Comparison of ENCODE assay signal across 26 cellular contexts in genomic region chr13:44063881-44064280, GRCh38.
"Had no signal": no experiment of that assay in that cellular context is flagged by ENCODE, and none has a peak within 500 bp of the region (broad histone marks: within the 10 kb centered on the region; RNA-seq: fewer than 3 reads in every experiment).

No MANE protein-coding gene starts in this region.

- H3K4me3 Mint-ChIP-seq: effector memory CD8-positive, alpha-beta T cell; mesothelial cell of epicardium; naive B cell; natural killer cell treated with Interleukin-12 subunit alpha and Interleukin-12 subunit beta and Interleukin-15 and Interleukin-18, amount 100 ng/mL, for 72 hours; neural crest cell; stimulated activated naive CD8-positive, alpha-beta T cell treated with anti-CD3 and anti-CD28 coated beads, Interleukin-15, amount 100 ng/mL, for 72 hours had no signal

- H3K4me3 ChIP-seq: coronary artery, gastrocnemius medialis, lung, mucosa of descending colon, pancreas, right lobe of liver, suprapubic skin, transverse colon, vagina had no signal

- H3K27ac Mint-ChIP-seq: effector memory CD8-positive, alpha-beta T cell; mesothelial cell of epicardium; naive B cell; natural killer cell treated with Interleukin-12 subunit alpha and Interleukin-12 subunit beta and Interleukin-15 and Interleukin-18, amount 100 ng/mL, for 72 hours; stimulated activated naive CD8-positive, alpha-beta T cell treated with anti-CD3 and anti-CD28 coated beads, Interleukin-15, amount 100 ng/mL, for 72 hours had no signal

- H3K9me3 Mint-ChIP-seq: effector memory CD8-positive, alpha-beta T cell; natural killer cell treated with Interleukin-12 subunit alpha and Interleukin-12 subunit beta and Interleukin-15 and Interleukin-18, amount 100 ng/mL, for 72 hours had no signal

- H3K36me3 ChIP-seq: gastrocnemius medialis, neutrophil, pancreas, right lobe of liver, suprapubic skin, transverse colon, vagina had no signal

- H3K27ac ChIP-seq: coronary artery, gastrocnemius medialis, neutrophil, pancreas, right lobe of liver, suprapubic skin, transverse colon, vagina had no signal

- DNase-seq: dermis blood vessel endothelial cell; effector memory CD8-positive, alpha-beta T cell; gastrocnemius medialis; kidney; mesenchymal stem cell; naive B cell; pancreas; retina; right lobe of liver; stimulated activated CD4-positive, alpha-beta T cell treated with anti-CD3 and anti-CD28 coated beads, Interleukin-15, amount 100 ng/mL, for 24 hours; stimulated activated CD4-positive, alpha-beta T cell treated with anti-CD3 and anti-CD28 coated beads, Interleukin-2, amount 100 ng/mL, for 48 hours; stimulated activated CD8-positive, alpha-beta memory T cell treated with anti-CD3 and anti-CD28 coated beads, Interleukin-4, amount 100 ng/mL, for 48 hours; stimulated activated naive CD4-positive, alpha-beta T cell; stimulated activated naive CD8-positive, alpha-beta T cell treated with anti-CD3 and anti-CD28 coated beads, Interleukin-15, amount 100 ng/mL, for 72 hours; transverse colon had no signal

- H3K36me3 Mint-ChIP-seq: mesothelial cell of epicardium, naive B cell had no signal

- ATAC-seq: effector memory CD8-positive, alpha-beta T cell; esophagus mucosa; gastrocnemius medialis; left lobe of liver; natural killer cell treated with Interleukin-12 subunit alpha and Interleukin-12 subunit beta and Interleukin-15 and Interleukin-18, amount 100 ng/mL, for 72 hours; pancreas; right lobe of liver; stimulated activated naive CD8-positive, alpha-beta T cell treated with anti-CD3 and anti-CD28 coated beads, Interleukin-15, amount 100 ng/mL, for 72 hours had no signal

- H3K4me1 Mint-ChIP-seq: stimulated activated naive CD8-positive, alpha-beta T cell treated with anti-CD3 and anti-CD28 coated beads, Interleukin-15, amount 100 ng/mL, for 72 hours had no signal

- H3K9me3 ChIP-seq: gastrocnemius medialis, mucosa of descending colon, neutrophil, pancreas, right lobe of liver, suprapubic skin, transverse colon, vagina had no signal

- H3K4me1 ChIP-seq: right lobe of liver, suprapubic skin, vagina had no signal

- H3K27me3 ChIP-seq: gastrocnemius medialis, neutrophil, pancreas, right lobe of liver, suprapubic skin, transverse colon, vagina had no signal
